ENCODE assay signal across 20 cellular contexts in the genomic region with DNA sequence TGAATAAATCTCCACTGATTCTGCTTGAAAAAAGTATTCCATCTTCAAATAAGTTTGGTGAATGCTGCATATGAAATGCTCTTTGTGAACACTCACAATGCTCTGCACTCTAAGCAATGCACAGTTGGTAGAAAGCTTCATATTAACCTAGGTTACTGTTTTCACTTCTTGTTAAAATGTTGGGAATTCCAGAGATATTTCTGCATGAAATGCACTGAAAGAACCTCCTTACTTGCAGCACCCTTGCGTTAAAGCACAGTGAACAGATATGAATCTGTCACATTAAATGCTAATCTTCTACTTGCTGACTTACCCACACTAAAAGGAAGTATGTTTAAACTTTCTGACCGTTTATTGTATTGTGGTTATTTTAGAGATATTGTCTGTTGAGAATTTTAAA.
DNase-seq lines count a peak whose midpoint lies in the region; ATAC-seq and TF ChIP-seq lines count a peak whose summit lies in the region.
"Had no signal": no experiment of that assay in that cellular context is flagged by ENCODE, and none has a peak within 500 bp of the region (broad histone marks: within the 10 kb centered on the region; RNA-seq: fewer than 3 reads in every experiment).

No MANE protein-coding gene starts in this region.

- peak; percentile 58 for ATAC-seq in SK-N-SH treated with all-trans-retinoic acid at 6 μM for 48 hours
- ATAC-seq: CD8-positive, alpha-beta T cell had no signal

- H3K27me3 ChIP-seq in smooth muscle cell (ENCODE audit: low read depth), result no peaks in the 10 kb centered on the region
- H3K27me3 ChIP-seq: BLaER1, Peyer's patch had no signal

- no peak for TF ChIP-seq CTCF in smooth muscle cell (IDR thresholded peaks at IDR 0.05; ENCODE audit: borderline replicate concordance, insufficient read depth, poor library complexity, severe bottlenecking)

- no peaks in the 10 kb centered on the region for H3F3A ChIP-seq in smooth muscle cell (ENCODE audit: low read depth)

- no peaks in the 10 kb centered on the region for H3K9me3 ChIP-seq in smooth muscle cell (replicated peaks; ENCODE audit: low read depth)
- H3K9me3 ChIP-seq: BLaER1, Peyer's patch had no signal

- no peak overlapping the region for H3K27ac ChIP-seq in smooth muscle cell (ENCODE audit: low read depth)
- H3K27ac ChIP-seq: 22Rv1, BLaER1, Peyer's patch had no signal

- no peak overlapping the region for H3K9ac ChIP-seq in smooth muscle cell (ENCODE audit: low read depth)
- H3K9ac ChIP-seq: BLaER1 had no signal

- no peak overlapping the region for H3K4me3 ChIP-seq in smooth muscle cell
- H3K4me3 ChIP-seq: BLaER1, Peyer's patch had no signal

- peak overlapping the region; percentile 47 for H2AFZ ChIP-seq in smooth muscle cell (ENCODE audit: low read depth)

- H3K4me2 ChIP-seq in smooth muscle cell, result no peak overlapping the region
- H3K4me2 ChIP-seq: BLaER1 had no signal

- H3K79me2 ChIP-seq in smooth muscle cell (ENCODE audit: low read depth), result no peaks in the 10 kb centered on the region

- DNase-seq in DMS53 (lab: John Stamatoyannopoulos, UW) (peak; percentile 23), DMS53 treated with DMSO at 0.1 percent for 48 hours (lab: John Stamatoyannopoulos, UW; ENCODE audit: unreplicated experiment) (no peak), left kidney (ENCODE audit: low read depth, low spot score) (peak; percentile 2), smooth muscle cell (lab: John Stamatoyannopoulos, UW; ENCODE audit: unreplicated experiment) (no peak), iPS-NIHi7 (ENCODE audit: extremely low spot score) (no peak), NCI-H446 treated with DMSO at 0.1 percent for 48 hours (lab: John Stamatoyannopoulos, UW) (no peak), T-helper 9 cell (no peak)
- DNase-seq: CD8-positive, alpha-beta T cell; DND-41; GOT3; KBM-7; NCI-H1048; NCI-H1436 treated with DMSO at 0.1 percent for 48 hours; NCI-H2081 treated with DMSO at 0.1 percent for 48 hours; NCI-H524 treated with DMSO at 0.1 percent for 48 hours; Peyer's patch; Right ventricle myocardium superior had no signal

- H3K36me3 ChIP-seq in smooth muscle cell (ENCODE audit: low read depth), result no peaks in the 10 kb centered on the region
- H3K36me3 ChIP-seq: BLaER1, Peyer's patch had no signal

- H3K4me1 ChIP-seq in smooth muscle cell (ENCODE audit: low read depth), result no peaks in the 10 kb centered on the region
- H3K4me1 ChIP-seq: BLaER1, Peyer's patch had no signal

- WGBS in smooth muscle cell (ENCODE audit: low lambda C conversion rate), result 31% methylated on average over 2 of the region's 2 CpGs

- no peaks in the 10 kb centered on the region for H4K20me1 ChIP-seq in smooth muscle cell (ENCODE audit: low read depth)
- H4K20me1 ChIP-seq: BLaER1 had no signal

TF ChIP-seq in SK-N-SH treated with all-trans-retinoic acid at 6 μM for 48 hours, 23 proteins besides CTCF, POLR2A, EP300 and RAD21:
- TF ChIP-seq ZNF565 (CRISPR knock-in tag; conservative IDR thresholded peaks at IDR 0.05; ENCODE audit: low read depth) (no peak), ISL1 (CRISPR knock-in tag; IDR thresholded peaks at IDR 0.05) (no peak), ESRRG (CRISPR knock-in tag; IDR thresholded peaks at IDR 0.05) (no peak), ZC3H10 (CRISPR knock-in tag; IDR thresholded peaks at IDR 0.05) (no peak), OSR1 (CRISPR knock-in tag; IDR thresholded peaks at IDR 0.05) (no peak), ZFP3 (CRISPR knock-in tag; IDR thresholded peaks at IDR 0.05) (no peak), GLIS3 (CRISPR knock-in tag; IDR thresholded peaks at IDR 0.05) (no peak), TOX (CRISPR knock-in tag; IDR thresholded peaks at IDR 0.05; ENCODE audit: borderline replicate concordance) (no peak), CSRNP3 (CRISPR knock-in tag; IDR thresholded peaks at IDR 0.05) (no peak), ZNF70 (CRISPR knock-in tag; IDR thresholded peaks at IDR 0.05) (no peak), BACH2 (CRISPR knock-in tag; IDR thresholded peaks at IDR 0.05; ENCODE audit: borderline replicate concordance) (no peak), POU6F1 (CRISPR knock-in tag; IDR thresholded peaks at IDR 0.05; ENCODE audit: borderline replicate concordance, low read depth) (no peak), ZFP30 (CRISPR knock-in tag; IDR thresholded peaks at IDR 0.05) (no peak), CSDC2 (CRISPR knock-in tag; IDR thresholded peaks at IDR 0.05) (no peak)

Comparison
In these comparisons a context has a peak if more than half of its experiments do, and no peak if none do; other contexts are left out.
1. DNase-seq: peak in DMS53 (single experiment) and left kidney (single experiment); none in DMS53 treated with DMSO at 0.1 percent for 48 hours (single experiment), smooth muscle cell (single experiment), iPS-NIHi7 (single experiment), NCI-H446 treated with DMSO at 0.1 percent for 48 hours (single experiment) and T-helper 9 cell (single experiment).